In genomic region chr1:166839600-166840308, GRCh38 we compare ENCODE assay signal across 8 cellular contexts. TPM values are rescaled to one million over a fixed set of nuclear protein-coding genes. Genes with fewer than 3 reads are reported as not detected.
DNase-seq lines count a peak whose midpoint lies in the region; ATAC-seq and TF ChIP-seq lines count a peak whose summit lies in the region.

No MANE protein-coding gene starts in this region.

- DNase-seq in AG09319 (ENCODE audit: extremely low read depth, low read depth): no peak
- peak; percentile 89 for DNase-seq in NCI-H69 (lab: John Stamatoyannopoulos, UW)
- peak; percentile 79 for DNase-seq in activated CD8-positive, alpha-beta memory T cell treated with anti-CD3 and anti-CD28 coated beads, Interleukin-2, amount 50 U/mL, for 48 hours
- DNase-seq in epithelial cell of proximal tubule (ENCODE audit: low read depth): no peak
- DNase-seq in myocyte (ENCODE audit: low read depth): peak; percentile 33
- peak in 1 of 2 donors; percentile 24 for DNase-seq in stimulated activated effector memory CD8-positive, alpha-beta T cell treated with anti-CD3 and anti-CD28 coated beads, Interleukin-12 subunit alpha, Interleukin-12 subunit beta, amount 100 ng/mL, for 72 hours (ENCODE audit: low spot score in 2 of 2)

- H3K4me3 ChIP-seq in epithelial cell of proximal tubule (ENCODE audit: low read depth, low read length): peak overlapping the region; percentile 76

- ATAC-seq in GM18867 (IDR thresholded peaks at IDR 0.05; ENCODE audit: unreplicated experiment) (peak; percentile 41), HG03103 (IDR thresholded peaks at IDR 0.05; ENCODE audit: low read depth, unreplicated experiment) (peak; percentile 30)
- peak; percentile 55 for ATAC-seq in stimulated activated effector memory CD8-positive, alpha-beta T cell treated with anti-CD3 and anti-CD28 coated beads, Interleukin-12 subunit alpha, Interleukin-12 subunit beta, amount 100 ng/mL, for 72 hours

- H3K27ac Mint-ChIP-seq in stimulated activated effector memory CD8-positive, alpha-beta T cell treated with anti-CD3 and anti-CD28 coated beads, Interleukin-12 subunit alpha, Interleukin-12 subunit beta, amount 100 ng/mL, for 72 hours: peak overlapping the region; percentile 94

- H3K4me1 Mint-ChIP-seq in stimulated activated effector memory CD8-positive, alpha-beta T cell treated with anti-CD3 and anti-CD28 coated beads, Interleukin-12 subunit alpha, Interleukin-12 subunit beta, amount 100 ng/mL, for 72 hours: peaks cover 54% of the 10 kb centered on the region

- peak; percentile 16 for TF ChIP-seq CTCF in AG09319 (IDR thresholded peaks at IDR 0.05; ENCODE audit: low read depth, low read length)
- TF ChIP-seq CTCF in epithelial cell of proximal tubule (conservative IDR thresholded peaks at IDR 0.05; ENCODE audit: low read depth, low read length): peak; percentile 44

- no peaks in the 10 kb centered on the region for H3K9me3 Mint-ChIP-seq in stimulated activated effector memory CD8-positive, alpha-beta T cell treated with anti-CD3 and anti-CD28 coated beads, Interleukin-12 subunit alpha, Interleukin-12 subunit beta, amount 100 ng/mL, for 72 hours

- H3K36me3 Mint-ChIP-seq in stimulated activated effector memory CD8-positive, alpha-beta T cell treated with anti-CD3 and anti-CD28 coated beads, Interleukin-12 subunit alpha, Interleukin-12 subunit beta, amount 100 ng/mL, for 72 hours: peaks cover 54% of the 10 kb centered on the region

- H3K4me3 Mint-ChIP-seq in stimulated activated effector memory CD8-positive, alpha-beta T cell treated with anti-CD3 and anti-CD28 coated beads, Interleukin-12 subunit alpha, Interleukin-12 subunit beta, amount 100 ng/mL, for 72 hours: peak overlapping the region; percentile 84

RNA-seq across cellular contexts. Expression of gene POGK, which starts 0.5 kb away (rescaled TPM):
- total RNA-seq in epithelial cell of proximal tubule (23.2 and 32.5 TPM in 2 replicates), myocyte (16.3 and 17.6 TPM in 2 replicates)
- polyA plus RNA-seq in myocyte (2012): 11.7 TPM

RNA-seq across cellular contexts. Expression of gene TADA1, which starts 36.3 kb away (rescaled TPM):
- total RNA-seq in epithelial cell of proximal tubule (13.7 and 21.1 TPM in 2 replicates), myocyte (9.0 and 9.3 TPM in 2 replicates)
- polyA plus RNA-seq in myocyte (2012): 3.8 TPM

Comparison
In these comparisons a context has a peak if more than half of its experiments do, and no peak if none do; other contexts are left out.
1. DNase-seq: peak in NCI-H69 (single experiment), activated CD8-positive, alpha-beta memory T cell treated with anti-CD3 and anti-CD28 coated beads, Interleukin-2, amount 50 U/mL, for 48 hours (single experiment) and myocyte (single experiment); none in AG09319 (single experiment) and epithelial cell of proximal tubule (single experiment).
2. Peak in every context shown above with its lines, with median percentiles within 50 percentile points of each other: ATAC-seq.